In genomic region chr4:94924566-94924965, GRCh38 we compare ENCODE assay signal across 26 cellular contexts.
"Had no signal": no experiment of that assay in that cellular context is flagged by ENCODE, and none has a peak within 500 bp of the region (broad histone marks: within the 10 kb centered on the region; RNA-seq: fewer than 3 reads in every experiment).

No MANE protein-coding gene starts in this region.

- H3K9me3 Mint-ChIP-seq: dendritic cell treated with granulocyte-macrophage colony-stimulating factor and Interleukin-4, amounts not matched to agents 40 ng/mL and 50 ng/mL, for 4 days; endodermal cell; naive thymus-derived CD4-positive, alpha-beta T cell; nephron; neural progenitor cell; stimulated activated memory B cell treated with anti-CD40 and anti-IgM and Interleukin-4, amounts not matched to agents 10 μg/mL and 1 μg/mL and 100 μg/mL, for 72 hours; stimulated activated naive CD8-positive, alpha-beta T cell treated with anti-CD3 and anti-CD28 coated beads, Interleukin-15, Interleukin-2, amounts not matched to agents 100 ng/mL and 50 ng/mL, for 24 hours had no signal

- H3K4me1 Mint-ChIP-seq: naive thymus-derived CD4-positive, alpha-beta T cell; nephron; stimulated activated memory B cell treated with anti-CD40 and anti-IgM and Interleukin-4, amounts not matched to agents 10 μg/mL and 1 μg/mL and 100 μg/mL, for 72 hours had no signal

- H3K27me3 Mint-ChIP-seq: dendritic cell treated with granulocyte-macrophage colony-stimulating factor and Interleukin-4, amounts not matched to agents 40 ng/mL and 50 ng/mL, for 4 days; progenitor cell of endocrine pancreas; stimulated activated memory B cell treated with anti-CD40 and anti-IgM and Interleukin-4, amounts not matched to agents 10 μg/mL and 1 μg/mL and 100 μg/mL, for 72 hours; stimulated activated naive CD8-positive, alpha-beta T cell treated with anti-CD3 and anti-CD28 coated beads, Interleukin-15, Interleukin-2, amounts not matched to agents 100 ng/mL and 50 ng/mL, for 24 hours had no signal

- H3K27ac Mint-ChIP-seq: dendritic cell treated with granulocyte-macrophage colony-stimulating factor and Interleukin-4, amounts not matched to agents 40 ng/mL and 50 ng/mL, for 4 days; endodermal cell; naive thymus-derived CD4-positive, alpha-beta T cell; nephron; neural progenitor cell; progenitor cell of endocrine pancreas; stimulated activated memory B cell treated with anti-CD40 and anti-IgM and Interleukin-4, amounts not matched to agents 10 μg/mL and 1 μg/mL and 100 μg/mL, for 72 hours; stimulated activated naive CD8-positive, alpha-beta T cell treated with anti-CD3 and anti-CD28 coated beads, Interleukin-15, Interleukin-2, amounts not matched to agents 100 ng/mL and 50 ng/mL, for 24 hours had no signal

- H3K4me3 Mint-ChIP-seq: dendritic cell treated with granulocyte-macrophage colony-stimulating factor and Interleukin-4, amounts not matched to agents 40 ng/mL and 50 ng/mL, for 4 days; endodermal cell; naive thymus-derived CD4-positive, alpha-beta T cell; nephron; neural progenitor cell; stimulated activated memory B cell treated with anti-CD40 and anti-IgM and Interleukin-4, amounts not matched to agents 10 μg/mL and 1 μg/mL and 100 μg/mL, for 72 hours; stimulated activated naive CD8-positive, alpha-beta T cell treated with anti-CD3 and anti-CD28 coated beads, Interleukin-15, Interleukin-2, amounts not matched to agents 100 ng/mL and 50 ng/mL, for 24 hours had no signal

- H3K36me3 Mint-ChIP-seq: naive thymus-derived CD4-positive, alpha-beta T cell; stimulated activated memory B cell treated with anti-CD40 and anti-IgM and Interleukin-4, amounts not matched to agents 10 μg/mL and 1 μg/mL and 100 μg/mL, for 72 hours had no signal

- ATAC-seq: gastroesophageal sphincter; heart left ventricle; left cardiac atrium; left lung; naive thymus-derived CD4-positive, alpha-beta T cell; sciatic nerve; stimulated activated memory B cell treated with anti-CD40 and anti-IgM and Interleukin-4, amounts not matched to agents 10 μg/mL and 1 μg/mL and 100 μg/mL, for 72 hours; upper lobe of right lung had no signal

- DNase-seq: colonic mucosa; effector CD8-positive, alpha-beta T cell; endodermal cell; erythroblast; foreskin fibroblast; heart left ventricle; kidney; left cardiac atrium; left lung; mesendoderm; midbrain; naive thymus-derived CD4-positive, alpha-beta T cell; stimulated activated CD4-positive, alpha-beta T cell treated with anti-CD3 and anti-CD28 coated beads, Interleukin-4, amount 100 ng/mL, for 4 hours; transverse colon; upper lobe of right lung; uterus had no signal

- H3K27ac ChIP-seq: colonic mucosa, gastroesophageal sphincter, heart left ventricle, hepatocyte, left lung, neural progenitor cell, parathyroid adenoma, transverse colon, upper lobe of right lung, uterus had no signal
